27 cellular contexts compared by ENCODE assay signal in the genomic region with DNA sequence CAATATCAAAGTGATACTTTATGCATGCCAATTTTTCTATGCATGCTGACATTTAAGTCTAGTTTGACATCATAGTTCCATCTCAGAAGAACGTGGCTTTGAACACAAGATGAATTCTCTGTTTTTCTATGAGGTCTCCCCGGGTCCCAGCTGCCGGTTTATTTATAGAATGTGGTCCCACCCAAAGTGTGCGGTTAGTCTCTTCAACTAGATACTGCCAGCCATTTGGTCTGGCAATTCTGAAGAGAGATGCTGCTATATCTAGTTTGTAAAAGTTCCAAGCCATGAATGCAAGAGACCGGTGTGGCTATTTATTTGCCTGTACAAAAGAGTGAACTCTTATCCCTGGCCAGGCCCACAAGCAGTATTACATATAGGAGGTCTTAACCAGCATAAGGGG. TPM values are rescaled to one million over a fixed set of nuclear protein-coding genes. Genes with fewer than 3 reads are reported as not detected.
"Had no signal": no experiment of that assay in that cellular context is flagged by ENCODE, and none has a peak within 500 bp of the region (broad histone marks: within the 10 kb centered on the region; RNA-seq: fewer than 3 reads in every experiment).

No MANE protein-coding gene starts in this region.

- H3K36me3 Mint-ChIP-seq: immature natural killer cell; stimulated activated effector memory CD8-positive, alpha-beta T cell treated with anti-CD3 and anti-CD28 coated beads, Interleukin-12 subunit alpha, Interleukin-12 subunit beta, amount 100 ng/mL, for 72 hours had no signal

- H3K4me1 Mint-ChIP-seq: neural crest cell; stimulated activated effector memory CD8-positive, alpha-beta T cell treated with anti-CD3 and anti-CD28 coated beads, Interleukin-12 subunit alpha, Interleukin-12 subunit beta, amount 100 ng/mL, for 72 hours had no signal

- H3K27me3 ChIP-seq: breast epithelium, foreskin keratinocyte, transverse colon, vagina had no signal

- H3K9me3 Mint-ChIP-seq: activated CD4-positive, alpha-beta T cell treated with anti-CD3 and anti-CD28 coated beads, Interleukin-2, amount 10 ng/mL, durations not matched to agents 7 days and 5 days; activated T-helper 1 cell treated with anti-CD3 and anti-CD28 coated beads, Interleukin-12 subunit alpha, Interleukin-12 subunit beta, Interleukin-2, Interleukin-4 antibody, amounts not matched to agents 30 ng/mL and 10 ng/mL and 1 ng/mL, durations not matched to agents 14 hours and 24 hours and 36 hours; stimulated activated effector memory CD8-positive, alpha-beta T cell treated with anti-CD3 and anti-CD28 coated beads, Interleukin-12 subunit alpha, Interleukin-12 subunit beta, amount 100 ng/mL, for 72 hours had no signal

- H3K27ac ChIP-seq: breast epithelium, foreskin keratinocyte, heart left ventricle, transverse colon, vagina had no signal

- ATAC-seq: foreskin keratinocyte; heart left ventricle; sciatic nerve; stimulated activated effector memory CD8-positive, alpha-beta T cell treated with anti-CD3 and anti-CD28 coated beads, Interleukin-12 subunit alpha, Interleukin-12 subunit beta, amount 100 ng/mL, for 72 hours had no signal

- H3K27ac Mint-ChIP-seq: activated CD4-positive, alpha-beta T cell treated with anti-CD3 and anti-CD28 coated beads, Interleukin-2, amount 10 ng/mL, durations not matched to agents 7 days and 5 days; activated naive CD8-positive, alpha-beta T cell treated with anti-CD3 and anti-CD28 coated beads, Interleukin-2, amount 50 U/mL, for 24 hours; activated T-helper 1 cell treated with anti-CD3 and anti-CD28 coated beads, Interleukin-12 subunit alpha, Interleukin-12 subunit beta, Interleukin-2, Interleukin-4 antibody, amounts not matched to agents 30 ng/mL and 10 ng/mL and 1 ng/mL, durations not matched to agents 14 hours and 24 hours and 36 hours; immature natural killer cell; stimulated activated effector memory CD8-positive, alpha-beta T cell treated with anti-CD3 and anti-CD28 coated beads, Interleukin-12 subunit alpha, Interleukin-12 subunit beta, amount 100 ng/mL, for 72 hours had no signal

- H3K4me3 ChIP-seq: breast epithelium, heart left ventricle, transverse colon, vagina had no signal

- H3K9me3 ChIP-seq: breast epithelium, heart left ventricle, transverse colon, vagina had no signal

- H3K4me3 Mint-ChIP-seq: activated CD4-positive, alpha-beta T cell treated with anti-CD3 and anti-CD28 coated beads, Interleukin-2, amount 10 ng/mL, durations not matched to agents 7 days and 5 days; activated naive CD8-positive, alpha-beta T cell treated with anti-CD3 and anti-CD28 coated beads, Interleukin-2, amount 50 U/mL, for 24 hours; activated T-helper 1 cell treated with anti-CD3 and anti-CD28 coated beads, Interleukin-12 subunit alpha, Interleukin-12 subunit beta, Interleukin-2, Interleukin-4 antibody, amounts not matched to agents 30 ng/mL and 10 ng/mL and 1 ng/mL, durations not matched to agents 14 hours and 24 hours and 36 hours; immature natural killer cell; neural crest cell; stimulated activated effector memory CD8-positive, alpha-beta T cell treated with anti-CD3 and anti-CD28 coated beads, Interleukin-12 subunit alpha, Interleukin-12 subunit beta, amount 100 ng/mL, for 72 hours had no signal

- H3K36me3 ChIP-seq: breast epithelium, heart left ventricle, transverse colon, vagina had no signal

- DNase-seq: activated CD4-positive, alpha-beta T cell treated with anti-CD3 and anti-CD28 coated beads, Interleukin-2, amount 10 ng/mL, durations not matched to agents 7 days and 5 days; activated CD4-positive, CD25-positive, alpha-beta regulatory T cell; activated naive CD4-positive, alpha-beta T cell; activated naive CD8-positive, alpha-beta T cell treated with anti-CD3 and anti-CD28 coated beads, Interleukin-2, amount 50 U/mL, for 24 hours; aorta; cerebellar nuclear complex; effector CD8-positive, alpha-beta T cell; foreskin keratinocyte; heart left ventricle; immature natural killer cell; mesendoderm; stimulated activated CD4-positive, alpha-beta T cell treated with anti-CD3 and anti-CD28 coated beads, Interleukin-12 subunit alpha, Interleukin-12 subunit beta, amount 100 ng/mL, for 4 hours; stimulated activated CD4-positive, alpha-beta T cell treated with anti-CD3 and anti-CD28 coated beads, Interleukin-2, amount 100 ng/mL, for 24 hours; substantia nigra; T-helper 2 cell; transverse colon had no signal

- H3K4me1 ChIP-seq: breast epithelium, foreskin keratinocyte, heart left ventricle, transverse colon, vagina had no signal

RNA-seq across cellular contexts. Expression of gene OR5A2, which starts 9.2 kb away (rescaled TPM):
- total RNA-seq: activated CD4-positive, alpha-beta T cell treated with anti-CD3 and anti-CD28 coated beads, Interleukin-2, amount 10 ng/mL, durations not matched to agents 7 days and 5 days; activated CD8-positive, alpha-beta memory T cell treated with anti-CD3 and anti-CD28 coated beads for 36 hours; activated T-helper 1 cell treated with anti-CD3 and anti-CD28 coated beads, Interleukin-12 subunit alpha, Interleukin-12 subunit beta, Interleukin-2, Interleukin-4 antibody, amounts not matched to agents 30 ng/mL and 10 ng/mL and 1 ng/mL, durations not matched to agents 14 hours and 24 hours and 36 hours; aorta; breast epithelium; endothelial cell of umbilical vein; foreskin keratinocyte; heart left ventricle; liver; neural crest cell; osteoblast; pulmonary artery endothelial cell; sciatic nerve; transverse colon; vagina had no signal
- polyA plus RNA-seq: aorta, endothelial cell of umbilical vein, foreskin keratinocyte, heart left ventricle, immature natural killer cell, liver had no signal

RNA-seq across cellular contexts. Expression of gene OR5A1, which starts 19.2 kb away (rescaled TPM):
- total RNA-seq: activated CD4-positive, alpha-beta T cell treated with anti-CD3 and anti-CD28 coated beads, Interleukin-2, amount 10 ng/mL, durations not matched to agents 7 days and 5 days; activated CD8-positive, alpha-beta memory T cell treated with anti-CD3 and anti-CD28 coated beads for 36 hours; activated T-helper 1 cell treated with anti-CD3 and anti-CD28 coated beads, Interleukin-12 subunit alpha, Interleukin-12 subunit beta, Interleukin-2, Interleukin-4 antibody, amounts not matched to agents 30 ng/mL and 10 ng/mL and 1 ng/mL, durations not matched to agents 14 hours and 24 hours and 36 hours; aorta; breast epithelium; endothelial cell of umbilical vein; foreskin keratinocyte; heart left ventricle; liver; neural crest cell; osteoblast; pulmonary artery endothelial cell; sciatic nerve; transverse colon; vagina had no signal
- polyA plus RNA-seq: aorta, endothelial cell of umbilical vein, foreskin keratinocyte, heart left ventricle, immature natural killer cell, liver had no signal

RNA-seq across cellular contexts. Expression of gene OR4D6, which starts 39.7 kb away (rescaled TPM):
- total RNA-seq: activated CD4-positive, alpha-beta T cell treated with anti-CD3 and anti-CD28 coated beads, Interleukin-2, amount 10 ng/mL, durations not matched to agents 7 days and 5 days; activated CD8-positive, alpha-beta memory T cell treated with anti-CD3 and anti-CD28 coated beads for 36 hours; activated T-helper 1 cell treated with anti-CD3 and anti-CD28 coated beads, Interleukin-12 subunit alpha, Interleukin-12 subunit beta, Interleukin-2, Interleukin-4 antibody, amounts not matched to agents 30 ng/mL and 10 ng/mL and 1 ng/mL, durations not matched to agents 14 hours and 24 hours and 36 hours; aorta; breast epithelium; endothelial cell of umbilical vein; foreskin keratinocyte; heart left ventricle; liver; neural crest cell; osteoblast; pulmonary artery endothelial cell; sciatic nerve; transverse colon; vagina had no signal
- polyA plus RNA-seq: aorta, endothelial cell of umbilical vein, foreskin keratinocyte, heart left ventricle, immature natural killer cell, liver had no signal

RNA-seq across cellular contexts. Expression of gene OR4D10, which starts 56.1 kb away (rescaled TPM):
- total RNA-seq: activated CD4-positive, alpha-beta T cell treated with anti-CD3 and anti-CD28 coated beads, Interleukin-2, amount 10 ng/mL, durations not matched to agents 7 days and 5 days; activated CD8-positive, alpha-beta memory T cell treated with anti-CD3 and anti-CD28 coated beads for 36 hours; activated T-helper 1 cell treated with anti-CD3 and anti-CD28 coated beads, Interleukin-12 subunit alpha, Interleukin-12 subunit beta, Interleukin-2, Interleukin-4 antibody, amounts not matched to agents 30 ng/mL and 10 ng/mL and 1 ng/mL, durations not matched to agents 14 hours and 24 hours and 36 hours; aorta; breast epithelium; endothelial cell of umbilical vein; foreskin keratinocyte; heart left ventricle; liver; neural crest cell; osteoblast; pulmonary artery endothelial cell; sciatic nerve; transverse colon; vagina had no signal
- polyA plus RNA-seq: aorta, endothelial cell of umbilical vein, foreskin keratinocyte, heart left ventricle, immature natural killer cell, liver had no signal

RNA-seq across cellular contexts. Expression of gene OR5AN1, which starts 58.3 kb away (rescaled TPM):
- total RNA-seq: activated CD4-positive, alpha-beta T cell treated with anti-CD3 and anti-CD28 coated beads, Interleukin-2, amount 10 ng/mL, durations not matched to agents 7 days and 5 days; activated CD8-positive, alpha-beta memory T cell treated with anti-CD3 and anti-CD28 coated beads for 36 hours; activated T-helper 1 cell treated with anti-CD3 and anti-CD28 coated beads, Interleukin-12 subunit alpha, Interleukin-12 subunit beta, Interleukin-2, Interleukin-4 antibody, amounts not matched to agents 30 ng/mL and 10 ng/mL and 1 ng/mL, durations not matched to agents 14 hours and 24 hours and 36 hours; aorta; endothelial cell of umbilical vein; foreskin keratinocyte; heart left ventricle; neural crest cell; osteoblast; pulmonary artery endothelial cell; sciatic nerve; transverse colon; vagina had no signal
- polyA plus RNA-seq: aorta, endothelial cell of umbilical vein, foreskin keratinocyte, heart left ventricle, immature natural killer cell had no signal
